In genomic region chrX:13169688-13170087, GRCh38 we compare ENCODE assay signal across 8 cellular contexts.
"Had no signal": no experiment of that assay in that cellular context is flagged by ENCODE, and none has a peak within 500 bp of the region (broad histone marks: within the 10 kb centered on the region; RNA-seq: fewer than 3 reads in every experiment).

No MANE protein-coding gene starts in this region.

- H3K4me2 ChIP-seq: GM23338 had no signal

- H2AFZ ChIP-seq: GM23338 had no signal

- H3K9me3 Mint-ChIP-seq: GM23338, HFFc6 had no signal

- H3K36me3 ChIP-seq: HAP-1 had no signal

- H3K4me3 Mint-ChIP-seq: GM23338, HFFc6, IgD-negative memory B cell had no signal

- H3K9me3 ChIP-seq: HAP-1 had no signal

- DNase-seq: H7, HFFc6, KG1 had no signal

- H3K27ac Mint-ChIP-seq: GM23338, HFFc6, IgD-negative memory B cell had no signal

- H3K4me3 ChIP-seq: GM23338, HAP-1 had no signal

- FAIRE-seq: HTR-8/SVneo had no signal

- ATAC-seq: GM23338, HCT116 had no signal
